ENCODE assay signal across 33 cellular contexts in the genomic region with DNA sequence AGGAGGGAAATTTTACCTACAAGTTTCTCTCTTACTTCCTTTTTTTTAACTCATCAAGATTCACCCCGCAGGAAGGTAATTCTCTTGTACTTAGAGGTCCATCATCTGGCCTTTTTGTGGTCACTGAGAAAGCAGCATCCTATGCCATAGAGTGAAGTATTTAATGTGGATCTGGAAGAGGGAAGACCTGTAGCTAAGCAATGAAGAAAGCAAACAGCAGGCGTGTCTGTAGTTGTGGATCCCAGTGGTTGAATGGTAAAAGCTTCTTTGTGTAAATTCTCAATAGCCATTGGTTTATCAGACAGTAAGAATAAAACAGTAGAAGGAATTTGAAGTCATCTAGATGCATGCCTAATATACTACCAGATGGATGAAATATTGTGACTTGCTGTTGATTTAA.
"Had no signal": no experiment of that assay in that cellular context is flagged by ENCODE, and none has a peak within 500 bp of the region (broad histone marks: within the 10 kb centered on the region; RNA-seq: fewer than 3 reads in every experiment).

No MANE protein-coding gene starts in this region.

- H3K4me3 ChIP-seq: ascending aorta, cardiac muscle cell, PC-9 had no signal

- H3K4me2 ChIP-seq: PC-9 had no signal

- DNase-seq: activated CD4-positive, alpha-beta T cell treated with anti-CD3 and anti-CD28 coated beads, Interleukin-2, amount 10 ng/mL, durations not matched to agents 24 days and 14 days; activated CD4-positive, alpha-beta T cell treated with anti-CD3 and anti-CD28 coated beads, Interleukin-2, amount 50 U/mL, for 4 hours; activated CD8-positive, alpha-beta T cell treated with anti-CD3 and anti-CD28 coated beads for 36 hours; activated effector memory CD4-positive, alpha-beta T cell treated with anti-CD3 and anti-CD28 coated beads, Interleukin-2, amount 50 U/mL, for 16 hours; activated naive CD4-positive, alpha-beta T cell; activated naive CD4-positive, alpha-beta T cell treated with anti-CD3 and anti-CD28 coated beads, Interleukin-2, amount 50 U/mL, for 16 hours; activated naive CD8-positive, alpha-beta T cell treated with anti-CD3 and anti-CD28 coated beads for 36 hours; activated T-cell treated with anti-CD3 and anti-CD28 coated beads, Interleukin-2, amount 50 U/mL, for 1 hour; activated T-cell treated with anti-CD3 and anti-CD28 coated beads, Interleukin-2, amount 50 U/mL, for 72 hours; amniotic stem cell; Karpas-422; KBM-7; NCI-H1105; NCI-H1417 treated with DMSO at 0.1 percent for 48 hours; NCI-H187 treated with DMSO at 0.1 percent for 48 hours; NCI-H2081; NCI-H446; NCI-H510A treated with DMSO at 0.1 percent for 48 hours; NCI-H526 treated with DMSO at 0.1 percent for 48 hours; NK-92 treated with Interleukin-12 subunit alpha and Interleukin-12 subunit beta, amount 100 ng/mL, for 24 hours; PC-9; SIG-M5; T-helper 1 cell; T-helper 2 cell; T-helper 9 cell; WERI-Rb-1 had no signal

- H3K4me1 ChIP-seq: ascending aorta had no signal

- H3K4me1 Mint-ChIP-seq: activated CD4-positive, alpha-beta T cell treated with anti-CD3 and anti-CD28 coated beads, Interleukin-2, amount 10 ng/mL, durations not matched to agents 24 days and 14 days; activated naive CD8-positive, alpha-beta T cell treated with anti-CD3 and anti-CD28 coated beads for 36 hours; activated T-helper 17 cell treated with anti-CD3 and anti-CD28 coated beads, Interleukin-2, amount 50 U/mL, for 72 hours; central memory CD8-positive, alpha-beta T cell had no signal

- H3K9me3 Mint-ChIP-seq: activated CD4-positive, alpha-beta T cell treated with anti-CD3 and anti-CD28 coated beads, Interleukin-2, amount 10 ng/mL, durations not matched to agents 24 days and 14 days; activated CD8-positive, alpha-beta T cell treated with anti-CD3 and anti-CD28 coated beads for 36 hours; activated naive CD8-positive, alpha-beta T cell treated with anti-CD3 and anti-CD28 coated beads for 36 hours; activated T-cell treated with anti-CD3 and anti-CD28 coated beads, Interleukin-2, amount 50 U/mL, for 72 hours; activated T-helper 17 cell treated with anti-CD3 and anti-CD28 coated beads, Interleukin-2, amount 50 U/mL, for 72 hours; central memory CD8-positive, alpha-beta T cell had no signal

- ATAC-seq: activated CD8-positive, alpha-beta T cell treated with anti-CD3 and anti-CD28 coated beads for 36 hours; activated T-cell treated with anti-CD3 and anti-CD28 coated beads, Interleukin-2, amount 50 U/mL, for 72 hours; activated T-helper 17 cell treated with anti-CD3 and anti-CD28 coated beads, Interleukin-2, amount 50 U/mL, for 72 hours; Right ventricle myocardium inferior; SK-N-SH treated with all-trans-retinoic acid at 6 μM for 48 hours had no signal

- H3K27me3 Mint-ChIP-seq: activated CD4-positive, alpha-beta T cell treated with anti-CD3 and anti-CD28 coated beads, Interleukin-2, amount 10 ng/mL, durations not matched to agents 24 days and 14 days; activated CD8-positive, alpha-beta T cell treated with anti-CD3 and anti-CD28 coated beads for 36 hours; activated naive CD8-positive, alpha-beta T cell treated with anti-CD3 and anti-CD28 coated beads for 36 hours; activated T-helper 17 cell treated with anti-CD3 and anti-CD28 coated beads, Interleukin-2, amount 50 U/mL, for 72 hours; central memory CD8-positive, alpha-beta T cell had no signal

- H3K27ac Mint-ChIP-seq: activated CD4-positive, alpha-beta T cell treated with anti-CD3 and anti-CD28 coated beads, Interleukin-2, amount 10 ng/mL, durations not matched to agents 24 days and 14 days; activated CD8-positive, alpha-beta T cell treated with anti-CD3 and anti-CD28 coated beads for 36 hours; activated naive CD8-positive, alpha-beta T cell treated with anti-CD3 and anti-CD28 coated beads for 36 hours; activated T-cell treated with anti-CD3 and anti-CD28 coated beads, Interleukin-2, amount 50 U/mL, for 72 hours; activated T-helper 17 cell treated with anti-CD3 and anti-CD28 coated beads, Interleukin-2, amount 50 U/mL, for 72 hours had no signal

- H3K27ac ChIP-seq: ascending aorta, cardiac muscle cell, PC-9, RWPE1, WERI-Rb-1 had no signal

- H3K27me3 ChIP-seq: ascending aorta, cardiac muscle cell had no signal

- H3K36me3 Mint-ChIP-seq: activated naive CD8-positive, alpha-beta T cell treated with anti-CD3 and anti-CD28 coated beads for 36 hours had no signal

- H3K9me3 ChIP-seq: ascending aorta had no signal

- H3K4me3 Mint-ChIP-seq: activated CD4-positive, alpha-beta T cell treated with anti-CD3 and anti-CD28 coated beads, Interleukin-2, amount 10 ng/mL, durations not matched to agents 24 days and 14 days; activated CD8-positive, alpha-beta T cell treated with anti-CD3 and anti-CD28 coated beads for 36 hours; activated naive CD8-positive, alpha-beta T cell treated with anti-CD3 and anti-CD28 coated beads for 36 hours; activated T-cell treated with anti-CD3 and anti-CD28 coated beads, Interleukin-2, amount 50 U/mL, for 72 hours; activated T-helper 17 cell treated with anti-CD3 and anti-CD28 coated beads, Interleukin-2, amount 50 U/mL, for 72 hours; central memory CD8-positive, alpha-beta T cell had no signal

- H3K36me3 ChIP-seq: ascending aorta, cardiac muscle cell, WERI-Rb-1 had no signal
